In the genomic region with DNA sequence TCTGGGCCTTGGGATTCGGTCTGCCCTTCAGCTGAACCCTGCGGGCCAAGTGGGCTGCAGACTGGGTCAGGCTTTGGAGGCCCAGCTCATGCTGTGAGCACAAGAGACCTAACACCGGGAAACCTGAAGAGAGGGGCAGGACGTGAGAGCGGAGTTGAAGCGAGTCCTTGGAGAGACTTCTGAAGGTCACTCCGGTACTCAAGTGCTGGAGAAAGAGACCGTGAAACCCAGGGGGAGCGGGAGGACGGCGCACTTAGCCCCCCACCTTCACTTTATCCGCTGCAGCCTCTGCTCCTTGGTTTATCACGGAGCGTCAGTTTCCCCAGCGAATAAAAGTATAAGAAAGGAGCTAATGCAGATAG, we compare ENCODE assay signal across 8 cellular contexts. TPM values are rescaled to one million over a fixed set of nuclear protein-coding genes. Genes with fewer than 3 reads are reported as not detected.
DNase-seq lines count a peak whose midpoint lies in the region; ATAC-seq and TF ChIP-seq lines count a peak whose summit lies in the region.

No MANE protein-coding gene starts in this region.

- DNase-seq in COLO829 (ENCODE audit: low spot score): peak; percentile 21
- no peak for DNase-seq in HFFc6
- DNase-seq in activated CD4-positive, alpha-beta memory T cell treated with anti-CD3 and anti-CD28 coated beads, Interleukin-2, amount 10 ng/mL, durations not matched to agents 7 days and 5 days: no peak
- no peak for DNase-seq in right cardiac atrium
- DNase-seq in spleen: no peak
- no peak for DNase-seq in cerebellar cortex (ENCODE audit: low spot score)
- no peak for DNase-seq in posterior cingulate gyrus
- DNase-seq in activated CD8-positive, alpha-beta memory T cell treated with anti-CD3 and anti-CD28 coated beads, Interleukin-2, amount 50 U/mL, for 48 hours: no peak

- H3K4me3 ChIP-seq in right cardiac atrium (ENCODE audit: low read length) (peak overlapping the region; percentile 99), spleen (peak overlapping the region; percentile 87 to 100 (median 98))

- POLR2A ChIA-PET in activated CD4-positive, alpha-beta memory T cell treated with anti-CD3 and anti-CD28 coated beads, Interleukin-2, amount 10 ng/mL, durations not matched to agents 7 days and 5 days (lab: Charles Lee): interaction anchor here (0.8 to 3.0 kb wide), 16 partner anchors 9 to 308 kb away, joined by 3 to 40 read pairs (median 6); partner anchors contain the start of genes EEF2K and MOSMO

- H3K9me3 Mint-ChIP-seq in HFFc6: no peaks in the 10 kb centered on the region
- no peaks in the 10 kb centered on the region for H3K9me3 Mint-ChIP-seq in activated CD4-positive, alpha-beta memory T cell treated with anti-CD3 and anti-CD28 coated beads, Interleukin-2, amount 10 ng/mL, durations not matched to agents 7 days and 5 days

- no peaks in the 10 kb centered on the region for H3K27me3 ChIP-seq in right cardiac atrium (ENCODE audit: control insufficient read depth, insufficient read depth)
- no peaks in the 10 kb centered on the region for H3K27me3 ChIP-seq in spleen (replicated peaks in 1 of 7)

- CTCF ChIA-PET in activated CD4-positive, alpha-beta memory T cell treated with anti-CD3 and anti-CD28 coated beads, Interleukin-2, amount 10 ng/mL, durations not matched to agents 7 days and 5 days (lab: Charles Lee): interaction anchor here (0.6 to 2.5 kb wide), 5 partner anchors 48 to 369 kb away, joined by 3 to 12 read pairs (median 6); partner anchors contain the start of gene PDZD9

- peaks cover 13% of the 10 kb centered on the region for H3K36me3 Mint-ChIP-seq in HFFc6 (ENCODE audit: low read depth)
- peaks cover 30% of the 10 kb centered on the region for H3K36me3 Mint-ChIP-seq in activated CD4-positive, alpha-beta memory T cell treated with anti-CD3 and anti-CD28 coated beads, Interleukin-2, amount 10 ng/mL, durations not matched to agents 7 days and 5 days (ENCODE audit: low read depth)

- H3K36me3 ChIP-seq in spleen: peaks cover 0 to 31% (median 14%) of the 10 kb centered on the region in 6 donors

- H3K27ac Mint-ChIP-seq in HFFc6: peak overlapping the region; percentile 99
- H3K27ac Mint-ChIP-seq in activated CD4-positive, alpha-beta memory T cell treated with anti-CD3 and anti-CD28 coated beads, Interleukin-2, amount 10 ng/mL, durations not matched to agents 7 days and 5 days: peak overlapping the region; percentile 82

- no peak for TF ChIP-seq CTCF in HFFc6 (IDR thresholded peaks at IDR 0.05)
- TF ChIP-seq CTCF in spleen (IDR thresholded peaks at IDR 0.05 in 8 of 11, conservative IDR thresholded peaks at IDR 0.05 in 3 of 11): no peak

- WGBS in right cardiac atrium: under 1% methylated on average over 15 of the region's 15 CpGs
- WGBS in spleen, 5 donors: 0 to 3% (median 1%) methylated on average over 15 of the region's 15 CpGs

- intact Hi-C loops in right cardiac atrium (cut with DNase I) (loop anchor here in 1 of 4 donors (5.0 kb wide), 1 partner anchor 234 kb away; no protein-coding TSS in a partner anchor), spleen (cut with DNase I; ENCODE audit: low total_unique reads) (no loop called here), posterior cingulate gyrus (cut with DNase I) (loop anchor here (2.0 to 5.0 kb wide), 2 partner anchors 54 to 235 kb away; partner anchors contain the start of gene MOSMO)

- no peaks in the 10 kb centered on the region for H3K9me3 ChIP-seq in right cardiac atrium (ENCODE audit: control insufficient read depth, low read length)
- no peaks in the 10 kb centered on the region for H3K9me3 ChIP-seq in spleen

- ATAC-seq in right cardiac atrium: peak; percentile 53 to 58

- peaks cover 22% of the 10 kb centered on the region for H3K4me1 Mint-ChIP-seq in HFFc6 (ENCODE audit: low read depth)
- peaks cover 69% of the 10 kb centered on the region for H3K4me1 Mint-ChIP-seq in activated CD4-positive, alpha-beta memory T cell treated with anti-CD3 and anti-CD28 coated beads, Interleukin-2, amount 10 ng/mL, durations not matched to agents 7 days and 5 days

- no peak for TF ChIP-seq POLR2A in spleen (IDR thresholded peaks at IDR 0.05)

- H3K4me3 Mint-ChIP-seq in HFFc6: peak overlapping the region; percentile 100
- peak overlapping the region; percentile 97 for H3K4me3 Mint-ChIP-seq in activated CD4-positive, alpha-beta memory T cell treated with anti-CD3 and anti-CD28 coated beads, Interleukin-2, amount 10 ng/mL, durations not matched to agents 7 days and 5 days

- H3K4me1 ChIP-seq in right cardiac atrium (ENCODE audit: control insufficient read depth, insufficient read depth, low read length) (peaks cover 4% of the 10 kb centered on the region), spleen (peaks cover 45 to 90% (median 74%) of the 10 kb centered on the region in 6 donors)

- peaks cover 3% of the 10 kb centered on the region for H3K27me3 Mint-ChIP-seq in HFFc6 (ENCODE audit: insufficient read depth)
- no peaks in the 10 kb centered on the region for H3K27me3 Mint-ChIP-seq in activated CD4-positive, alpha-beta memory T cell treated with anti-CD3 and anti-CD28 coated beads, Interleukin-2, amount 10 ng/mL, durations not matched to agents 7 days and 5 days

- peak overlapping the region; percentile 97 for H3K27ac ChIP-seq in right cardiac atrium (ENCODE audit: low read length)
- H3K27ac ChIP-seq in spleen: peak overlapping the region; percentile 92 to 98 (median 96)

RNA-seq across cellular contexts. Expression of gene UQCRC2, which starts 0.4 kb away (rescaled TPM):
- 100 to 1,000 TPM; 169 to 187 (median 173) TPM for total RNA-seq in HFFc6 (2021; fragmentation: NEBNext Ultra II Directional; extraction: Animal tissue kit (Norgen Biotek cat#: 25700))
- 100 to 1,000 TPM; 216 to 225 TPM for total RNA-seq in activated CD4-positive, alpha-beta memory T cell treated with anti-CD3 and anti-CD28 coated beads, Interleukin-2, amount 10 ng/mL, durations not matched to agents 7 days and 5 days
- total RNA-seq in right cardiac atrium: 100 to 1,000 TPM; 516 to 665 (median 637) TPM
- 321 TPM for polyA plus RNA-seq in right cardiac atrium
- 100 to 1,000 TPM; 113 to 172 (median 164) TPM for total RNA-seq in spleen
- 100 to 1,000 TPM in 1 of 3 donors, 10 to 100 TPM in 2; 75.1 to 107 (median 79.8) TPM for polyA plus RNA-seq in spleen

RNA-seq across cellular contexts. Expression of gene PDZD9, which starts 47.4 kb away (rescaled TPM):
- total RNA-seq in HFFc6 (2021; fragmentation: NEBNext Ultra II Directional; extraction: Animal tissue kit (Norgen Biotek cat#: 25700)): not detected
- not detected for total RNA-seq in activated CD4-positive, alpha-beta memory T cell treated with anti-CD3 and anti-CD28 coated beads, Interleukin-2, amount 10 ng/mL, durations not matched to agents 7 days and 5 days
- total RNA-seq in right cardiac atrium (not detected), spleen (not detected)
- polyA plus RNA-seq in right cardiac atrium (not detected), spleen (not detected)

RNA-seq across cellular contexts. Expression of gene MOSMO, which starts 54.4 kb away (rescaled TPM):
- 10 to 100 TPM; 16.9 to 28.2 (median 22.7) TPM for total RNA-seq in HFFc6 (2021; fragmentation: NEBNext Ultra II Directional; extraction: Animal tissue kit (Norgen Biotek cat#: 25700))
- 10 to 100 TPM; 12.1 to 13.0 TPM for total RNA-seq in activated CD4-positive, alpha-beta memory T cell treated with anti-CD3 and anti-CD28 coated beads, Interleukin-2, amount 10 ng/mL, durations not matched to agents 7 days and 5 days
- total RNA-seq in right cardiac atrium (10 to 100 TPM; 10.6 to 14.8 (median 12.2) TPM), spleen (10 to 100 TPM; 12.3 to 35.7 (median 19.4) TPM)
- polyA plus RNA-seq in right cardiac atrium (10.4 TPM), spleen (10 to 100 TPM in 1 of 3 donors, 1 to 10 TPM in 2; 9.5 to 10.7 (median 9.8) TPM)
